11 cellular contexts compared by ENCODE assay signal in the genomic region with DNA sequence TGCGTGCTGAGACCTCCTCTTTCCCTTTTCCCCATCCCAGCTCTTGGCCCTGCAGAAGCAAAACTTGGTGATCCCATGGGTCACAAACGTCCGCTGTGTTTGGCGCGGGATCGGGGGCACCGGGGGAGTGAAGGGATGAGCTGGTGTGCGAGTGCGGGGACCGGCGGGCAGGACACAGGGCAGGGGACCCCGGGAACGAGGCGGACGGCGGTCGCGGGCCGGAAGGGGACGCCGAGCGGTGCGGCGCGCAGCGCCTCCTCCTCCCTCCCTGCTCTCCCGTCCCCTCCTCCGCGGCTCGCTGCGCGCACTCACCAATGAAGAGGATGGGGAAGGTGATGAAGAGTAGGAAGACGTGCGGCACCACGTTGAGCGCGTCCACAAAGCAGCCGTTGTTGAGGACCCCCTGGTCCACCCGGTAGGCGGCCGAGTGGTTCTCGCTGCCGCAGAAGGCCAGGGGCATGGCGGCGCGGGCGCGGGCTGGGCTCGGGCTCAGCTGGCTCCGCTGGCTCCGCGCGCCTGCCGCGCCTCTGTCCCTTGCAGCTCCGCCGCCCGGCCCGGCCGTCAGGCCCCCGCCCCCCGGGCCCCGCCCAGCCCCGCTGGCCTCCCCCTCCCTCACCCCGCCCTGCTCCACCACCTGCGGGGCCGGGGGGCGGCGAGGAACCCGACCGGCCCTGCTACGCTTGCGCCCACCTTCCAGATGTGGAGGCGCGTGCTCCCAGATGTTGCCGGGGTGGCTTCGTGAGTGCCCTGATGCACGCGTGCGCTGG. TPM values are rescaled to one million over a fixed set of nuclear protein-coding genes. Genes with fewer than 3 reads are reported as not detected.
A peak's percentile ranks its signal among the peaks of the same experiment; 100 is the strongest.
DNase-seq lines count a peak whose midpoint lies in the region; TF ChIP-seq lines count a peak whose summit lies in the region.
"Had no signal": no experiment of that assay in that cellular context is flagged by ENCODE, and none has a peak within 500 bp of the region (broad histone marks: within the 10 kb centered on the region; RNA-seq: fewer than 3 reads in every experiment).

A gene (minus strand): TSS at position 529 of the 767 bp plus-strand sequence. CDS start 69 bp downstream, at position 460.

- no peak within 1 kb of the TSS for H3K27ac ChIP-seq in MM.1S (ENCODE audit: low read length)
- no peak within 1 kb of the TSS for H3K27ac ChIP-seq in neural progenitor cell
- H3K27ac ChIP-seq in SJCRH30, result no peak within 1 kb of the TSS
- H3K27ac ChIP-seq: epithelial cell of prostate had no signal

- no peak within 1 kb of the TSS for H3K4me3 ChIP-seq in MM.1S (ENCODE audit: low read length)
- peak within 1 kb of the TSS; percentile 91 for H3K4me3 ChIP-seq in neural progenitor cell
- H3K4me3 ChIP-seq in SJCRH30, result no peak within 1 kb of the TSS

- H3K9me2 ChIP-seq in MM.1S (replicated peaks; ENCODE audit: insufficient read depth, low read length), result no peaks in the 10 kb centered on the region

- DNase-seq in Ammon's horn (ENCODE audit: low spot score) (peak; percentile 43), MM.1S (no peak), cerebellar cortex (ENCODE audit: low spot score) (peak; percentile 49), neural progenitor cell (ENCODE audit: low spot score) (peak; percentile 77), CD14-positive monocyte (ENCODE audit: low spot score) (no peak), SJCRH30 (no peak), NCI-H2029 treated with DMSO at 0.1 percent for 48 hours (lab: John Stamatoyannopoulos, UW) (no peak)
- no peak for DNase-seq in activated CD8-positive, alpha-beta memory T cell treated with anti-CD3 and anti-CD28 coated beads, Interleukin-2, amount 50 U/mL, for 4 hours
- DNase-seq: NCI-H187 had no signal

- H3K9ac ChIP-seq in MM.1S (ENCODE audit: low read length), result no peak within 1 kb of the TSS
- H3K9ac ChIP-seq in neural progenitor cell, result no peak within 1 kb of the TSS

- H3K27me3 Mint-ChIP-seq in neural progenitor cell (ENCODE audit: insufficient read depth, low read depth) (peaks cover 40% of the 10 kb centered on the region), CD14-positive monocyte (ENCODE audit: low read depth in 3 of 3) (peaks cover 50 to 74% (median 53%) of the 10 kb centered on the region in 3 donors)

- no peaks in the 10 kb centered on the region for H3K9me3 Mint-ChIP-seq in neural progenitor cell
- peaks cover 0 to 6% (median 0%) of the 10 kb centered on the region in 7 donors for H3K9me3 Mint-ChIP-seq in CD14-positive monocyte

- H3K36me3 ChIP-seq in MM.1S (replicated peaks; ENCODE audit: insufficient read depth, low read length), result no peaks in the 10 kb centered on the region
- no peaks in the 10 kb centered on the region for H3K36me3 ChIP-seq in neural progenitor cell
- no peaks in the 10 kb centered on the region for H3K36me3 ChIP-seq in SJCRH30

- no peaks in the 10 kb centered on the region for H3K9me3 ChIP-seq in MM.1S (replicated peaks; ENCODE audit: insufficient read depth, low read length)
- H3K9me3 ChIP-seq in neural progenitor cell (ENCODE audit: low read depth), result no peaks in the 10 kb centered on the region
- no peaks in the 10 kb centered on the region for H3K9me3 ChIP-seq in SJCRH30 (replicated peaks)

- H3K27me3 ChIP-seq in MM.1S (replicated peaks; ENCODE audit: insufficient read depth, low read length), result peaks cover 29% of the 10 kb centered on the region
- peaks cover 83% of the 10 kb centered on the region for H3K27me3 ChIP-seq in neural progenitor cell
- H3K27me3 ChIP-seq in SJCRH30, result peaks cover 5% of the 10 kb centered on the region; the same call in 1 of the 2 replicates

- H3K4me3 Mint-ChIP-seq in neural progenitor cell (peak within 1 kb of the TSS; percentile 90), CD14-positive monocyte (peak within 1 kb of the TSS in 1 of 2 donors; percentile 84)

- no peak within 1 kb of the TSS for H2AFZ ChIP-seq in MM.1S (ENCODE audit: low read length)
- H2AFZ ChIP-seq in neural progenitor cell (replicated peaks), result peak within 1 kb of the TSS; percentile 100

- peak within 1 kb of the TSS; percentile 22; the same call in 1 of the 2 replicates for H3K4me2 ChIP-seq in MM.1S (ENCODE audit: low read depth, low read length)
- H3K4me2 ChIP-seq in neural progenitor cell, result peak within 1 kb of the TSS; percentile 100

- H3K36me3 Mint-ChIP-seq in neural progenitor cell (no peaks in the 10 kb centered on the region), CD14-positive monocyte (no peaks in the 10 kb centered on the region)

- intact Hi-C loops in CD14-positive monocyte (cut with micrococcal nuclease), result no loop called here

- no peak within 1 kb of the TSS for H3K27ac Mint-ChIP-seq in neural progenitor cell
- H3K27ac Mint-ChIP-seq in CD14-positive monocyte, result no peak within 1 kb of the TSS

- H3K4me1 Mint-ChIP-seq in neural progenitor cell (peaks cover 38% of the 10 kb centered on the region), CD14-positive monocyte (peaks cover 2% of the 10 kb centered on the region)

- no peaks in the 10 kb centered on the region for H3K79me2 ChIP-seq in MM.1S (ENCODE audit: low read length)
- no peaks in the 10 kb centered on the region for H3K79me2 ChIP-seq in neural progenitor cell (ENCODE audit: low read depth)

- H4K20me1 ChIP-seq in MM.1S (ENCODE audit: insufficient read depth, low read length) (no peaks in the 10 kb centered on the region), neural progenitor cell (ENCODE audit: low read depth) (peaks cover 24% of the 10 kb centered on the region)

- H3K4me1 ChIP-seq in MM.1S (ENCODE audit: low read length), result no peaks in the 10 kb centered on the region
- H3K4me1 ChIP-seq in neural progenitor cell, result peaks cover 32% of the 10 kb centered on the region
- H3K4me1 ChIP-seq in SJCRH30, result no peaks in the 10 kb centered on the region

- TF ChIP-seq CTCF in MM.1S (IDR thresholded peaks at IDR 0.05; ENCODE audit: low read length), result no peak
- TF ChIP-seq CTCF in neural progenitor cell (IDR thresholded peaks at IDR 0.05), result no peak
- no peak for TF ChIP-seq CTCF in CD14-positive monocyte (IDR thresholded peaks at IDR 0.05)

- H3F3A ChIP-seq in MM.1S (ENCODE audit: insufficient read depth, low read length), result no peaks in the 10 kb centered on the region
- peaks cover 42% of the 10 kb centered on the region for H3F3A ChIP-seq in neural progenitor cell (ENCODE audit: low read depth)

RNA-seq across cellular contexts. Expression of the gene that starts here (rescaled TPM):
- 0.32 and 4.2 TPM in 2 replicates for total RNA-seq in neural progenitor cell (ENCODE audit: low replicate concordance)
- polyA plus RNA-seq in CD14-positive monocyte, result not detected
- total RNA-seq in SJCRH30 (2014; rRNA removed; shearing (Covaris generic)), result not detected in 2 replicates
- total RNA-seq: activated CD8-positive, alpha-beta memory T cell treated with anti-CD3 and anti-CD28 coated beads for 36 hours had no signal

Comparison
In these comparisons a context has a peak if more than half of its experiments do, and no peak if none do; other contexts are left out.
1. DNase-seq: peak in Ammon's horn (single experiment), cerebellar cortex (single experiment) and neural progenitor cell (single experiment); none in MM.1S (single experiment), activated CD8-positive, alpha-beta memory T cell treated with anti-CD3 and anti-CD28 coated beads, Interleukin-2, amount 50 U/mL, for 4 hours (single experiment), CD14-positive monocyte (single experiment), SJCRH30 (0 of 2) and NCI-H2029 treated with DMSO at 0.1 percent for 48 hours (single experiment).